8 cellular contexts compared by ENCODE assay signal in the genomic region with DNA sequence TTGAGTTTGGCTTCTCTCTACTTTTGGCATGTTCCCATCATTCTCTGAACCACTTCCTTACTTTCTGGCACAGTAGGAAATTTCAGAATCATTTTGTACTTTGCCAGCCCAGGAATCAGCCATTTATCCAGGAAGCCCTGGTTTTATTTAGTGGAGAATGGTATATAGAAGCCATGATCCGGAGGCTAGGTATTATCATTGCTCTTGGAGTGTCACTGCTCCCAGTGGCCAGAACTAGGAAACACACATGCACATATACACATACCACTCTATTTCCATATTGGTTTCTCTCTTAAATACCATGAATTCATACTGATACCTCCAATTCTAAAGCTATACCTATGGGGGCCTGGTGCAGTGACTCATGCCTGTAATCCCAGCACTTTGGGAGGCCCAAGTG. TPM values are rescaled to one million over a fixed set of nuclear protein-coding genes. Genes with fewer than 3 reads are reported as not detected.
DNase-seq lines count a peak whose midpoint lies in the region; ATAC-seq and TF ChIP-seq lines count a peak whose summit lies in the region.

No MANE protein-coding gene starts in this region.

- H3K27me3 Mint-ChIP-seq in activated CD4-positive, alpha-beta memory T cell treated with anti-CD3 and anti-CD28 coated beads for 36 hours = no peaks in the 10 kb centered on the region
- no peaks in the 10 kb centered on the region for H3K27me3 Mint-ChIP-seq in activated CD4-positive, alpha-beta memory T cell treated with anti-CD3 and anti-CD28 coated beads, Interleukin-2, amount 10 ng/mL, durations not matched to agents 7 days and 5 days

- POLR2A ChIA-PET in activated CD4-positive, alpha-beta memory T cell treated with anti-CD3 and anti-CD28 coated beads for 36 hours (lab: Charles Lee) = no interaction called here
- POLR2A ChIA-PET in activated CD4-positive, alpha-beta memory T cell treated with anti-CD3 and anti-CD28 coated beads, Interleukin-2, amount 10 ng/mL, durations not matched to agents 7 days and 5 days (lab: Charles Lee) = no interaction called here
- POLR2A ChIA-PET in SK-N-SH (lab: Yijun Ruan, JAX) = no interaction called here

- CTCF ChIA-PET in activated CD4-positive, alpha-beta memory T cell treated with anti-CD3 and anti-CD28 coated beads for 36 hours (lab: Charles Lee) = interaction anchor here (1.1 to 1.5 kb wide), 2 partner anchors 10 to 370 kb away, joined by 3 to 5 read pairs; no protein-coding TSS in a partner anchor
- CTCF ChIA-PET in activated CD4-positive, alpha-beta memory T cell treated with anti-CD3 and anti-CD28 coated beads, Interleukin-2, amount 10 ng/mL, durations not matched to agents 7 days and 5 days (lab: Charles Lee) = no interaction called here
- CTCF ChIA-PET in SK-N-SH (lab: Yijun Ruan, JAX) = interaction anchor here (1.0 to 1.7 kb wide), 3 partner anchors 8 to 36 kb away, joined by 4 to 5 read pairs (median 4); a partner anchor contains a TSS

- H3K9ac ChIP-seq in SK-N-SH = no peak overlapping the region

- H3K36me3 ChIP-seq in SK-N-SH (replicated peaks in 1 of 2; ENCODE audit: control insufficient read depth in 1 of 2, insufficient read depth in 2 of 2, low read length in 1 of 2) (peaks cover 0 to 8% of the 10 kb centered on the region in 2 experiments), kidney epithelial cell (ENCODE audit: control insufficient read depth, insufficient read depth, low read length) (no peaks in the 10 kb centered on the region)

- no peak overlapping the region for H3K27ac ChIP-seq in SK-N-SH (ENCODE audit: low read depth in 2 of 2, low read length in 1 of 2)

- intact Hi-C loops in activated CD4-positive, alpha-beta memory T cell treated with anti-CD3 and anti-CD28 coated beads for 36 hours (cut with micrococcal nuclease) = loop anchor here (5.0 kb wide), 1 partner anchor 38 kb away; a partner anchor contains a TSS

- 67% methylated on average over 1 of the region's 1 CpG for WGBS in SK-N-SH (ENCODE audit: low lambda C conversion rate)

- no peak for TF ChIP-seq RAD21 in SK-N-SH (IDR thresholded peaks at IDR 0.05; ENCODE audit: low read length)

- no peak for TF ChIP-seq EP300 in SK-N-SH (IDR thresholded peaks at IDR 0.05; ENCODE audit: borderline replicate concordance in 1 of 2, low read depth in 1 of 2, low read length in 1 of 2)

- no peaks in the 10 kb centered on the region for H3K9me2 ChIP-seq in SK-N-SH

- H3K4me1 ChIP-seq in SK-N-SH (ENCODE audit: control insufficient read depth in 1 of 2, insufficient read depth in 2 of 2, low read depth in 1 of 2, low read length in 1 of 2) = 0 out of 4 replicates have a peak, but pooled peaks cover 0 to 4% of the 10 kb centered on the region in 2 experiments

- H3K9me3 ChIP-seq in SK-N-SH = no peaks in the 10 kb centered on the region; the same call in 1 of the 2 replicates

- H3K79me2 ChIP-seq in SK-N-SH (ENCODE audit: insufficient read depth) = peaks cover 3% of the 10 kb centered on the region; the same call in 1 of the 2 replicates

- H3K4me3 Mint-ChIP-seq in activated CD4-positive, alpha-beta memory T cell treated with anti-CD3 and anti-CD28 coated beads for 36 hours = no peak overlapping the region
- no peak overlapping the region for H3K4me3 Mint-ChIP-seq in activated CD4-positive, alpha-beta memory T cell treated with anti-CD3 and anti-CD28 coated beads, Interleukin-2, amount 10 ng/mL, durations not matched to agents 7 days and 5 days

- no peaks in the 10 kb centered on the region for H4K20me1 ChIP-seq in SK-N-SH (ENCODE audit: insufficient read depth)

- peaks cover 4% of the 10 kb centered on the region for H3F3A ChIP-seq in SK-N-SH (replicated peaks; ENCODE audit: insufficient read depth)

- H3K9me3 Mint-ChIP-seq in activated CD4-positive, alpha-beta memory T cell treated with anti-CD3 and anti-CD28 coated beads for 36 hours = no peaks in the 10 kb centered on the region
- H3K9me3 Mint-ChIP-seq in activated CD4-positive, alpha-beta memory T cell treated with anti-CD3 and anti-CD28 coated beads, Interleukin-2, amount 10 ng/mL, durations not matched to agents 7 days and 5 days = no peaks in the 10 kb centered on the region

- TF ChIP-seq CTCF in SK-N-SH (IDR thresholded peaks at IDR 0.05) (peak; percentile 56), kidney epithelial cell (IDR thresholded peaks at IDR 0.05; ENCODE audit: insufficient read depth, low read length, poor library complexity, severe bottlenecking) (peak; percentile 39)

- ATAC-seq in HG02759 (IDR thresholded peaks at IDR 0.05; ENCODE audit: unreplicated experiment) = peak; percentile 59

- no peaks in the 10 kb centered on the region for H3K36me3 Mint-ChIP-seq in activated CD4-positive, alpha-beta memory T cell treated with anti-CD3 and anti-CD28 coated beads for 36 hours
- H3K36me3 Mint-ChIP-seq in activated CD4-positive, alpha-beta memory T cell treated with anti-CD3 and anti-CD28 coated beads, Interleukin-2, amount 10 ng/mL, durations not matched to agents 7 days and 5 days (ENCODE audit: low read depth) = peaks cover 5% of the 10 kb centered on the region

- DNase-seq in activated CD4-positive, alpha-beta memory T cell treated with anti-CD3 and anti-CD28 coated beads for 36 hours = peak; percentile 23
- no peak for DNase-seq in activated CD4-positive, alpha-beta memory T cell treated with anti-CD3 and anti-CD28 coated beads, Interleukin-2, amount 10 ng/mL, durations not matched to agents 7 days and 5 days
- DNase-seq in SK-N-SH (peak; percentile 39), kidney epithelial cell (ENCODE audit: low read depth) (no peak), NCI-H345 (lab: John Stamatoyannopoulos, UW) (no peak), midbrain (lab: John Stamatoyannopoulos, UW) (no peak)
- no peak for DNase-seq in activated CD4-positive, CD25-positive, alpha-beta regulatory T cell (lab: John Stamatoyannopoulos, UW)

- no peak overlapping the region for H3K27ac Mint-ChIP-seq in activated CD4-positive, alpha-beta memory T cell treated with anti-CD3 and anti-CD28 coated beads for 36 hours
- H3K27ac Mint-ChIP-seq in activated CD4-positive, alpha-beta memory T cell treated with anti-CD3 and anti-CD28 coated beads, Interleukin-2, amount 10 ng/mL, durations not matched to agents 7 days and 5 days = no peak overlapping the region

- H3K4me2 ChIP-seq in SK-N-SH = no peak overlapping the region

- H3K27me3 ChIP-seq in SK-N-SH (ENCODE audit: insufficient read depth) (no peaks in the 10 kb centered on the region), kidney epithelial cell (ENCODE audit: control insufficient read depth, insufficient read depth, low read length) (no peaks in the 10 kb centered on the region)

- H3K4me3 ChIP-seq in SK-N-SH (ENCODE audit: low read depth in 2 of 2, low read length in 1 of 2) = no peak overlapping the region; a peak in 1 of 4 replicates
- H3K4me3 ChIP-seq in kidney epithelial cell (ENCODE audit: low read depth, low read length) = no peak overlapping the region

- peaks cover 20% of the 10 kb centered on the region for H3K4me1 Mint-ChIP-seq in activated CD4-positive, alpha-beta memory T cell treated with anti-CD3 and anti-CD28 coated beads for 36 hours (ENCODE audit: low read depth)
- H3K4me1 Mint-ChIP-seq in activated CD4-positive, alpha-beta memory T cell treated with anti-CD3 and anti-CD28 coated beads, Interleukin-2, amount 10 ng/mL, durations not matched to agents 7 days and 5 days = peaks cover 7% of the 10 kb centered on the region

- H2AFZ ChIP-seq in SK-N-SH (ENCODE audit: low read depth) = no peak overlapping the region

TF ChIP-seq in SK-N-SH, 30 proteins besides CTCF, POLR2A, EP300 and RAD21 (continues in another document):
- TF ChIP-seq SIN3A (IDR thresholded peaks at IDR 0.05; ENCODE audit: borderline replicate concordance, low read depth, low read length) = no peak
- TF ChIP-seq, protein P1, sequence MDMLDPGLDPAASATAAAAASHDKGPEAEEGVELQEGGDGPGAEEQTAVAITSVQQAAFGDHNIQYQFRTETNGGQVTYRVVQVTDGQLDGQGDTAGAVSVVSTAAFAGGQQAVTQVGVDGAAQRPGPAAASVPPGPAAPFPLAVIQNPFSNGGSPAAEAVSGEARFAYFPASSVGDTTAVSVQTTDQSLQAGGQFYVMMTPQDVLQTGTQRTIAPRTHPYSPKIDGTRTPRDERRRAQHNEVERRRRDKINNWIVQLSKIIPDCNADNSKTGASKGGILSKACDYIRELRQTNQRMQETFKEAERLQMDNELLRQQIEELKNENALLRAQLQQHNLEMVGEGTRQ (IDR thresholded peaks at IDR 0.05; ENCODE audit: borderline replicate concordance, low read depth, low read length) = no peak

RNA-seq across cellular contexts. Expression of a gene that starts 36.3 kb away (rescaled TPM):
- total RNA-seq in activated CD4-positive, alpha-beta memory T cell treated with anti-CD3 and anti-CD28 coated beads for 36 hours = 1 to 10 TPM; 8.2 to 10.0 TPM
- 10 to 100 TPM; 18.0 to 19.6 TPM for total RNA-seq in activated CD4-positive, alpha-beta memory T cell treated with anti-CD3 and anti-CD28 coated beads, Interleukin-2, amount 10 ng/mL, durations not matched to agents 7 days and 5 days
- polyA plus RNA-seq in SK-N-SH (2012; rRNA removed) = 4.6 and 5.7 TPM in 2 replicates
- polyA plus RNA-seq in SK-N-SH (2012; cell fraction: cytosol; rRNA removed) = 3.7 and 5.7 TPM in 2 replicates
- polyA plus RNA-seq in SK-N-SH (2012; cell fraction: nucleus; rRNA removed) = 6.2 and 8.9 TPM in 2 replicates
- total RNA-seq in kidney epithelial cell = 8.9 and 10.6 TPM in 2 replicates

RNA-seq across cellular contexts. Expression of a gene that starts 37.5 kb away (rescaled TPM):
- total RNA-seq in activated CD4-positive, alpha-beta memory T cell treated with anti-CD3 and anti-CD28 coated beads for 36 hours = 10 to 100 TPM; 56.9 to 62.2 TPM
- 10 to 100 TPM; 74.3 to 78.9 TPM for total RNA-seq in activated CD4-positive, alpha-beta memory T cell treated with anti-CD3 and anti-CD28 coated beads, Interleukin-2, amount 10 ng/mL, durations not matched to agents 7 days and 5 days
- 106 and 117 TPM in 2 replicates for polyA plus RNA-seq in SK-N-SH (2012; rRNA removed)
- polyA plus RNA-seq in SK-N-SH (2012; cell fraction: cytosol; rRNA removed) = 75.0 and 94.7 TPM in 2 replicates
- 108 and 123 TPM in 2 replicates for polyA plus RNA-seq in SK-N-SH (2012; cell fraction: nucleus; rRNA removed)
- 151 and 165 TPM in 2 replicates for total RNA-seq in kidney epithelial cell

Comparison
In these comparisons a context has a peak if more than half of its experiments do, and no peak if none do; other contexts are left out.
1. DNase-seq: peak in activated CD4-positive, alpha-beta memory T cell treated with anti-CD3 and anti-CD28 coated beads for 36 hours (single experiment) and SK-N-SH (single experiment); none in activated CD4-positive, alpha-beta memory T cell treated with anti-CD3 and anti-CD28 coated beads, Interleukin-2, amount 10 ng/mL, durations not matched to agents 7 days and 5 days (single experiment), kidney epithelial cell (single experiment), NCI-H345 (single experiment), midbrain (single experiment) and activated CD4-positive, CD25-positive, alpha-beta regulatory T cell (0 of 4).